23 cellular contexts compared by ENCODE assay signal in genomic region chr6:109204511-109204910, GRCh38.
DNase-seq lines count a peak whose midpoint lies in the region; ATAC-seq, FAIRE-seq and TF ChIP-seq lines count a peak whose summit lies in the region.
"Had no signal": no experiment of that assay in that cellular context is flagged by ENCODE, and none has a peak within 500 bp of the region (broad histone marks: within the 10 kb centered on the region; RNA-seq: fewer than 3 reads in every experiment).

No MANE protein-coding gene starts in this region.

- no peak overlapping the region for H3K4me2 ChIP-seq in keratinocyte (ENCODE audit: control insufficient read depth, extremely low read depth, insufficient read depth, low read depth, low read length)
- H3K4me2 ChIP-seq: A549; BLaER1 treated with 17β-estradiol and CSF1 and Interleukin-3, amounts not matched to agents 10 nM and 100 nM had no signal

- no peaks in the 10 kb centered on the region for H3K9me1 ChIP-seq in keratinocyte (ENCODE audit: control insufficient read depth, extremely low read depth, insufficient read depth, low read length)

- FAIRE-seq in keratinocyte (lab: Jason Lieb, UNC): peak; percentile 43
- FAIRE-seq: A549, D721Med, GM12878 had no signal

- ATAC-seq in HG03045 (IDR thresholded peaks at IDR 0.05; ENCODE audit: unreplicated experiment): no peak
- ATAC-seq: A549, GM12878, HCT116 had no signal

- no peaks in the 10 kb centered on the region for H3K9me3 ChIP-seq in keratinocyte (ENCODE audit: control insufficient read depth, low read depth, low read length)
- H3K9me3 ChIP-seq: A549; BE2C; BLaER1 treated with 17β-estradiol and CSF1 and Interleukin-3, amounts not matched to agents 10 nM and 100 nM had no signal

- H3K79me2 ChIP-seq in keratinocyte (ENCODE audit: control insufficient read depth, insufficient read depth, low read length): no peaks in the 10 kb centered on the region

- H3K9ac ChIP-seq in keratinocyte (ENCODE audit: control insufficient read depth, extremely low read depth, insufficient read depth, low read length): no peak overlapping the region
- H3K9ac ChIP-seq: BLaER1 treated with 17β-estradiol and CSF1 and Interleukin-3, amounts not matched to agents 10 nM and 100 nM had no signal

- TF ChIP-seq CTCF in 22Rv1 (IDR thresholded peaks at IDR 0.05) (no peak), keratinocyte (optimal IDR thresholded peaks at IDR 0.05 in 1 of 3, IDR thresholded peaks at IDR 0.05 in 1 of 3, conservative IDR thresholded peaks at IDR 0.05 in 1 of 3; ENCODE audit: extremely low read depth in 1 of 3, insufficient read depth in 2 of 3, low read length in 3 of 3) (no peak)

- H3K4me3 ChIP-seq in keratinocyte (ENCODE audit: control insufficient read depth in 2 of 3, extremely low read depth in 1 of 3, insufficient read depth in 2 of 3, low read depth in 1 of 3, low read length in 3 of 3): no peak overlapping the region
- H3K4me3 ChIP-seq: A549; BLaER1 treated with 17β-estradiol and CSF1 and Interleukin-3, amounts not matched to agents 10 nM and 100 nM; GM12878 had no signal

- in situ Hi-C loops in SK-MEL-5 (cut with HindIII; ENCODE audit: low pct_unique_long_range_greater_than_20kb, low sequenced_read_pairs): no loop called here

- H3K4me1 ChIP-seq in keratinocyte (ENCODE audit: control insufficient read depth, extremely low read depth, insufficient read depth, low read length): peaks cover 2% of the 10 kb centered on the region
- H3K4me1 ChIP-seq: A549; BE2C; BLaER1 treated with 17β-estradiol and CSF1 and Interleukin-3, amounts not matched to agents 10 nM and 100 nM had no signal

- H3K36me3 ChIP-seq in keratinocyte (ENCODE audit: control insufficient read depth in 2 of 2, extremely low read depth in 1 of 2, insufficient read depth in 2 of 2, low read length in 2 of 2): no peaks in the 10 kb centered on the region
- H3K36me3 ChIP-seq: BE2C; BLaER1 treated with 17β-estradiol and CSF1 and Interleukin-3, amounts not matched to agents 10 nM and 100 nM had no signal

- no peaks in the 10 kb centered on the region for H4K20me1 ChIP-seq in keratinocyte (ENCODE audit: control insufficient read depth, extremely low read depth, insufficient read depth, low read length)
- H4K20me1 ChIP-seq: BLaER1 treated with 17β-estradiol and CSF1 and Interleukin-3, amounts not matched to agents 10 nM and 100 nM had no signal

- peak overlapping the region; percentile 2; the same call in 1 of the 2 replicates for H3K27ac ChIP-seq in 22Rv1
- H3K27ac ChIP-seq in keratinocyte (ENCODE audit: control insufficient read depth, insufficient read depth, low read length): no peak overlapping the region
- H3K27ac ChIP-seq: A549; BLaER1 treated with 17β-estradiol and CSF1 and Interleukin-3, amounts not matched to agents 10 nM and 100 nM had no signal

- no peak overlapping the region for H2AFZ ChIP-seq in keratinocyte (ENCODE audit: control insufficient read depth, low read length)

- H3K27me3 ChIP-seq in keratinocyte (ENCODE audit: control insufficient read depth, extremely low read depth, insufficient read depth, low read length): no peaks in the 10 kb centered on the region
- H3K27me3 ChIP-seq: BLaER1 treated with 17β-estradiol and CSF1 and Interleukin-3, amounts not matched to agents 10 nM and 100 nM had no signal

- dilution Hi-C loops in keratinocyte (cut with MboI; ENCODE audit: extremely low pct_ligation_motif_present, low sequenced_read_pairs): no loop called here

- peak; percentile 9 for DNase-seq in SK-MEL-5 (ENCODE audit: low read depth, low spot score)
- no peak for DNase-seq in keratinocyte (ENCODE audit: low read depth, low spot score)
- DNase-seq in HCEC 1CT: no peak
- DNase-seq in stimulated activated CD4-positive, alpha-beta T cell treated with anti-CD3 and anti-CD28 coated beads, Interleukin-4, amount 100 ng/mL, for 4 hours: no peak
- DNase-seq: 8988T; ACHN; AML-193; BE2C; CD4-positive, alpha-beta T cell; CD8-positive, alpha-beta memory T cell; DMS 273 treated with DMSO at 0.1 percent for 48 hours; DMS79; EL; GDM1; GOT3; H7 had no signal
